In genomic region chr9:78115073-78115472, GRCh38 we compare ENCODE assay signal across 8 cellular contexts.
A peak's percentile ranks its signal among the peaks of the same experiment; 100 is the strongest.
DNase-seq lines count a peak whose midpoint lies in the region; ATAC-seq, FAIRE-seq and TF ChIP-seq lines count a peak whose summit lies in the region.

No MANE protein-coding gene starts in this region.

- no peaks in the 10 kb centered on the region for H3K79me2 ChIP-seq in SK-N-SH (ENCODE audit: insufficient read depth)
- H3K79me2 ChIP-seq in HepG2 (ENCODE audit: insufficient read depth, low read length) = no peaks in the 10 kb centered on the region

- peaks cover 37% of the 10 kb centered on the region for H3K4me1 Mint-ChIP-seq in CD8-positive, alpha-beta T cell (ENCODE audit: low read depth)
- H3K4me1 Mint-ChIP-seq in activated naive CD4-positive, alpha-beta T cell treated with anti-CD3 and anti-CD28 coated beads for 36 hours (ENCODE audit: low read depth) = peaks cover 29% of the 10 kb centered on the region

- no peaks in the 10 kb centered on the region for H3K36me3 Mint-ChIP-seq in CD8-positive, alpha-beta T cell
- H3K36me3 Mint-ChIP-seq in activated naive CD4-positive, alpha-beta T cell treated with anti-CD3 and anti-CD28 coated beads for 36 hours (ENCODE audit: low read depth) = no peaks in the 10 kb centered on the region

- TF ChIP-seq RAD21 in SK-N-SH (IDR thresholded peaks at IDR 0.05; ENCODE audit: low read length) (no peak), HepG2 (CRISPR knock-in tag; IDR thresholded peaks at IDR 0.05) (no peak)

- H3K4me1 ChIP-seq in CD8-positive, alpha-beta T cell (ENCODE audit: insufficient read depth, low read length) = peaks cover 20% of the 10 kb centered on the region
- no peaks in the 10 kb centered on the region for H3K4me1 ChIP-seq in SK-N-SH (ENCODE audit: control insufficient read depth in 1 of 2, insufficient read depth in 2 of 2, low read depth in 1 of 2, low read length in 1 of 2)
- H3K4me1 ChIP-seq in HepG2 (ENCODE audit: insufficient read depth, low read length) = no peaks in the 10 kb centered on the region

- H3K9ac ChIP-seq in SK-N-SH (no peak overlapping the region), HepG2 (ENCODE audit: insufficient read depth, low read depth, low read length) (no peak overlapping the region)

- H2AFZ ChIP-seq in SK-N-SH (ENCODE audit: low read depth) = no peak overlapping the region
- H2AFZ ChIP-seq in HepG2 (ENCODE audit: low read length) = no peak overlapping the region

- TF ChIP-seq CTCF in CD8-positive, alpha-beta T cell (IDR thresholded peaks at IDR 0.05) = peak; percentile 38
- peak; percentile 48 for TF ChIP-seq CTCF in SK-N-SH (IDR thresholded peaks at IDR 0.05)
- TF ChIP-seq CTCF in HepG2 (CRISPR knock-in tag; IDR thresholded peaks at IDR 0.05) = 0 out of 2 replicates have a peak, but pooled peaks have one; percentile 17

- ATAC-seq in CD8-positive, alpha-beta T cell = peak; percentile 36
- ATAC-seq in HepG2 = peak; percentile 36; the same call in 1 of the 3 replicates
- no peak for ATAC-seq in GM18520 (IDR thresholded peaks at IDR 0.05; ENCODE audit: unreplicated experiment)

- DNase-seq in CD8-positive, alpha-beta T cell = no peak
- peak; percentile 49 for DNase-seq in HEK293T (ENCODE audit: extremely low spot score)
- peak; percentile 12 for DNase-seq in SK-N-SH
- DNase-seq in HepG2 (ENCODE audit: low spot score) = peak; percentile 23
- DNase-seq in head of caudate nucleus = no peak
- DNase-seq in islet precursor cell = no peak
- DNase-seq in activated naive CD4-positive, alpha-beta T cell treated with anti-CD3 and anti-CD28 coated beads for 36 hours = no peak

- no peaks in the 10 kb centered on the region for H3K27me3 Mint-ChIP-seq in CD8-positive, alpha-beta T cell (ENCODE audit: low read depth)
- H3K27me3 Mint-ChIP-seq in activated naive CD4-positive, alpha-beta T cell treated with anti-CD3 and anti-CD28 coated beads for 36 hours (ENCODE audit: low read depth) = no peaks in the 10 kb centered on the region

- intact Hi-C loops in CD8-positive, alpha-beta T cell (cut with DNase I, micrococcal nuclease) = loop anchor here (5.0 kb wide), 3 partner anchors 78 to 1472 kb away; no protein-coding TSS in a partner anchor
- intact Hi-C loops in HepG2 (cut with micrococcal nuclease; ENCODE audit: unreplicated experiment) (no loop called here), head of caudate nucleus (cut with DNase I) (no loop called here)
- intact Hi-C loops in activated naive CD4-positive, alpha-beta T cell treated with anti-CD3 and anti-CD28 coated beads for 36 hours (cut with micrococcal nuclease) = no loop called here

- FAIRE-seq in HepG2 (lab: Jason Lieb, UNC) = no peak

- H3K27ac Mint-ChIP-seq in CD8-positive, alpha-beta T cell = no peak overlapping the region
- no peak overlapping the region for H3K27ac Mint-ChIP-seq in activated naive CD4-positive, alpha-beta T cell treated with anti-CD3 and anti-CD28 coated beads for 36 hours

- peaks cover 6% of the 10 kb centered on the region for H3K9me3 Mint-ChIP-seq in CD8-positive, alpha-beta T cell
- peaks cover 3% of the 10 kb centered on the region for H3K9me3 Mint-ChIP-seq in activated naive CD4-positive, alpha-beta T cell treated with anti-CD3 and anti-CD28 coated beads for 36 hours

- H3K27ac ChIP-seq in CD8-positive, alpha-beta T cell (ENCODE audit: low read depth, low read length) = no peak overlapping the region
- H3K27ac ChIP-seq in SK-N-SH (ENCODE audit: low read depth in 2 of 2, low read length in 1 of 2) (no peak overlapping the region), HepG2 (ENCODE audit: extremely low read length, insufficient read depth, low read length) (no peak overlapping the region)

- CTCF ChIA-PET in CD8-positive, alpha-beta T cell (lab: Charles Lee) = interaction anchor here (0.8 to 9.1 kb wide), 7 partner anchors 13 to 139 kb away, joined by 3 to 56 read pairs (median 3); no protein-coding TSS in a partner anchor
- CTCF ChIA-PET in HEK293T (lab: Yijun Ruan, JAX) (interaction anchor here (0.8 kb wide), 1 partner anchor 138 kb away, joined by 3 read pairs; no protein-coding TSS in a partner anchor), SK-N-SH (lab: Yijun Ruan, JAX) (interaction anchor here (1.9 to 2.1 kb wide), 2 partner anchors 13 to 15 kb away, joined by 5 read pairs; no protein-coding TSS in a partner anchor), HepG2 (lab: Yijun Ruan, JAX; ENCODE audit: low intra/inter-chr PET ratio, low total read pairs) (no interaction called here)
- CTCF ChIA-PET in activated naive CD4-positive, alpha-beta T cell treated with anti-CD3 and anti-CD28 coated beads for 36 hours (lab: Charles Lee) = interaction anchor here (0.6 to 1.4 kb wide), 7 partner anchors 10 to 260 kb away, joined by 3 to 6 read pairs (median 3); no protein-coding TSS in a partner anchor

- TF ChIP-seq EP300 in SK-N-SH (IDR thresholded peaks at IDR 0.05; ENCODE audit: borderline replicate concordance in 1 of 2, low read depth in 1 of 2, low read length in 1 of 2) = no peak
- no peak for TF ChIP-seq EP300 in HepG2 (IDR thresholded peaks at IDR 0.05; ENCODE audit: low read depth in 2 of 2, low read length in 2 of 2)
- no peak for TF ChIP-seq EP300 in HepG2 (CRISPR knock-in tag; IDR thresholded peaks at IDR 0.05; ENCODE audit: borderline replicate concordance)

- H4K20me1 ChIP-seq in SK-N-SH (ENCODE audit: insufficient read depth) (no peaks in the 10 kb centered on the region), HepG2 (ENCODE audit: insufficient read depth, low read length) (no peaks in the 10 kb centered on the region)

- POLR2A ChIA-PET in CD8-positive, alpha-beta T cell (lab: Charles Lee) = interaction anchor here (0.5 kb wide), 1 partner anchor 17 kb away, joined by 3 read pairs; no protein-coding TSS in a partner anchor
- POLR2A ChIA-PET in HEK293T (lab: Yijun Ruan, JAX) (no interaction called here), SK-N-SH (lab: Yijun Ruan, JAX) (no interaction called here), HepG2 (lab: Yijun Ruan, JAX) (no interaction called here)

- no peak for TF ChIP-seq POLR2A in HepG2 (IDR thresholded peaks at IDR 0.05; ENCODE audit: insufficient read depth in 1 of 2, low read depth in 2 of 2, low read length in 2 of 2)

- no peak overlapping the region for H3K4me3 Mint-ChIP-seq in CD8-positive, alpha-beta T cell
- H3K4me3 Mint-ChIP-seq in activated naive CD4-positive, alpha-beta T cell treated with anti-CD3 and anti-CD28 coated beads for 36 hours = no peak overlapping the region

- WGBS in SK-N-SH (ENCODE audit: low lambda C conversion rate) = 82% methylated on average over 1 of the region's 1 CpG
- WGBS in HepG2 (ENCODE audit: low lambda C conversion rate) = 0% methylated on average over 1 of the region's 1 CpG

- in situ Hi-C loops in HepG2 (cut with HindIII; ENCODE audit: extremely low pct_ligation_motif_present, low pct_unique_long_range_greater_than_20kb) = loop anchor here (25.0 kb wide), 1 partner anchor 653 kb away; no protein-coding TSS in a partner anchor

- no peaks in the 10 kb centered on the region for H3K9me2 ChIP-seq in SK-N-SH

- no peaks in the 10 kb centered on the region for H3K27me3 ChIP-seq in CD8-positive, alpha-beta T cell (ENCODE audit: insufficient read depth, low read length)
- H3K27me3 ChIP-seq in SK-N-SH (ENCODE audit: insufficient read depth) (no peaks in the 10 kb centered on the region), HepG2 (ENCODE audit: control insufficient read depth in 1 of 2, insufficient read depth in 2 of 2, low read length in 2 of 2) (0 out of 5 replicates have a peak, but pooled peaks cover 0 to 2% of the 10 kb centered on the region in 2 experiments)

- H3K4me2 ChIP-seq in SK-N-SH (no peak overlapping the region), HepG2 (ENCODE audit: low read depth, low read length) (no peak overlapping the region)

- H3K36me3 ChIP-seq in CD8-positive, alpha-beta T cell (ENCODE audit: insufficient read depth, low read length) = no peaks in the 10 kb centered on the region
- H3K36me3 ChIP-seq in SK-N-SH (replicated peaks in 1 of 2; ENCODE audit: control insufficient read depth in 1 of 2, insufficient read depth in 2 of 2, low read length in 1 of 2) = no peaks in the 10 kb centered on the region
- H3K36me3 ChIP-seq in HepG2 (replicated peaks in 1 of 2; ENCODE audit: control insufficient read depth in 1 of 2, insufficient read depth in 2 of 2, low read length in 2 of 2) = no peaks in the 10 kb centered on the region

- H3F3A ChIP-seq in SK-N-SH (replicated peaks; ENCODE audit: insufficient read depth) = no peaks in the 10 kb centered on the region

- no peak overlapping the region for H3K4me3 ChIP-seq in CD8-positive, alpha-beta T cell (ENCODE audit: low read depth, low read length)
- no peak overlapping the region for H3K4me3 ChIP-seq in SK-N-SH (ENCODE audit: low read depth in 2 of 2, low read length in 1 of 2)
- no peak overlapping the region for H3K4me3 ChIP-seq in HepG2 (replicated peaks in 1 of 3; ENCODE audit: insufficient read depth in 1 of 3, low read depth in 2 of 3, low read length in 3 of 3)

- no TSS peak for BruUV-seq in HepG2 (replicated peaks; lab: Mats Ljungman, UMichigan)

- no peaks in the 10 kb centered on the region for H3K9me3 ChIP-seq in CD8-positive, alpha-beta T cell (ENCODE audit: low read length)
- H3K9me3 ChIP-seq in SK-N-SH = no peaks in the 10 kb centered on the region
- H3K9me3 ChIP-seq in HepG2 (ENCODE audit: low read length) = no peaks in the 10 kb centered on the region

TF ChIP-seq in HEK293T, 16 proteins besides CTCF, POLR2A, EP300 and RAD21 (continues in another document):
- TF ChIP-seq HDGF (IDR thresholded peaks at IDR 0.05; ENCODE audit: borderline replicate concordance) (no peak), SUZ12 (IDR thresholded peaks at IDR 0.05) (no peak), NFRKB (IDR thresholded peaks at IDR 0.05) (no peak), ELF4 (IDR thresholded peaks at IDR 0.05) (no peak), LEF1 (IDR thresholded peaks at IDR 0.05; ENCODE audit: borderline replicate concordance) (no peak)

TF ChIP-seq in SK-N-SH, 30 proteins besides CTCF, POLR2A, EP300 and RAD21:
- TF ChIP-seq POLR2AphosphoS5 (IDR thresholded peaks at IDR 0.05; ENCODE audit: low read depth, low read length) (no peak), TAF1 (IDR thresholded peaks at IDR 0.05; ENCODE audit: borderline replicate concordance, low read depth, low read length) (no peak)

TF ChIP-seq in HepG2, 621 proteins besides CTCF, POLR2A, EP300 and RAD21 (continues in another document):
- TF ChIP-seq HMGA1 (CRISPR knock-in tag; conservative IDR thresholded peaks at IDR 0.05) (no peak), ZNF432 (CRISPR knock-in tag; IDR thresholded peaks at IDR 0.05; ENCODE audit: borderline replicate concordance) (no peak), GTF3A (CRISPR knock-in tag; conservative IDR thresholded peaks at IDR 0.05) (no peak), PCBP2 (optimal IDR thresholded peaks at IDR 0.05; ENCODE audit: low read depth, low read length, poor library complexity, severe bottlenecking) (no peak)

Comparison
In these comparisons a context has a peak if more than half of its experiments do, and no peak if none do; other contexts are left out.
1. DNase-seq: peak in HEK293T (single experiment), SK-N-SH (single experiment) and HepG2 (single experiment); none in CD8-positive, alpha-beta T cell (0 of 7), head of caudate nucleus (0 of 42), islet precursor cell (single experiment) and activated naive CD4-positive, alpha-beta T cell treated with anti-CD3 and anti-CD28 coated beads for 36 hours (single experiment).
2. intact Hi-C loops: an anchor here in CD8-positive, alpha-beta T cell (5.0 kb wide); none called in HepG2, head of caudate nucleus and activated naive CD4-positive, alpha-beta T cell treated with anti-CD3 and anti-CD28 coated beads for 36 hours.
3. Peak in every context shown above with its lines, with median percentiles within 50 percentile points of each other: CTCF ChIP-seq.